33 cellular contexts compared by ENCODE assay signal in genomic region chr11:103964390-103964789, GRCh38.
A peak's percentile ranks its signal among the peaks of the same experiment; 100 is the strongest.
DNase-seq lines count a peak whose midpoint lies in the region; ATAC-seq and TF ChIP-seq lines count a peak whose summit lies in the region.
"Had no signal": no experiment of that assay in that cellular context is flagged by ENCODE, and none has a peak within 500 bp of the region (broad histone marks: within the 10 kb centered on the region; RNA-seq: fewer than 3 reads in every experiment).

No MANE protein-coding gene starts in this region.

- RAD21 ChIA-PET in HCT116 (lab: Charles Lee; ENCODE audit: low non-redundant PET in 1 of 2, low total read pairs in 2 of 2, uncharacterized antibody in 2 of 2, unreplicated experiment in 2 of 2), result no interaction called here

- H3K9me3 ChIP-seq in HCT116 (ENCODE audit: control insufficient read depth in 1 of 2, insufficient read depth in 1 of 2, low read depth in 1 of 2, low read length in 2 of 2), result no peaks in the 10 kb centered on the region
- H3K9me3 ChIP-seq: BLaER1, colonic mucosa, SJSA1, thoracic aorta had no signal

- H3K4me1 Mint-ChIP-seq in WTC11 (peaks cover 5% of the 10 kb centered on the region), neural crest cell (no peaks in the 10 kb centered on the region)
- H3K4me1 Mint-ChIP-seq: activated T-helper 17 cell treated with anti-CD3 and anti-CD28 coated beads, Interleukin-2, amount 50 U/mL, for 72 hours had no signal

- H3K4me3 Mint-ChIP-seq in WTC11 (no peak overlapping the region), neural crest cell (no peak overlapping the region)
- H3K4me3 Mint-ChIP-seq: activated T-helper 17 cell treated with anti-CD3 and anti-CD28 coated beads, Interleukin-2, amount 50 U/mL, for 72 hours; stimulated activated naive CD8-positive, alpha-beta T cell treated with anti-CD3 and anti-CD28 coated beads, Interleukin-15, Interleukin-2, amounts not matched to agents 100 ng/mL and 50 ng/mL, for 24 hours had no signal

- H3K4me3 ChIP-seq in GM06990 (replicated peaks; ENCODE audit: low read depth, low read length) (no peak overlapping the region), HCT116 (replicated peaks in 1 of 2; ENCODE audit: low read depth in 1 of 2, low read length in 2 of 2) (no peak overlapping the region)
- H3K4me3 ChIP-seq: BLaER1, colonic mucosa, SJSA1, smooth muscle cell, thoracic aorta had no signal

- no peak overlapping the region for H3K27ac ChIP-seq in HCT116 (ENCODE audit: low read depth, low read length)
- H3K27ac ChIP-seq: BLaER1, colonic mucosa, RWPE1, SJSA1, thoracic aorta, VCaP had no signal

- H3K79me2 ChIP-seq in HCT116 (ENCODE audit: insufficient read depth, low read length), result no peaks in the 10 kb centered on the region

- no peaks in the 10 kb centered on the region for H3K9me2 ChIP-seq in HCT116 (ENCODE audit: insufficient read depth)

- POLR2A ChIA-PET in HCT116 (lab: Charles Lee) (no interaction called here), WTC11 (lab: Charles Lee) (no interaction called here)

- no peak overlapping the region for H2AFZ ChIP-seq in HCT116 (ENCODE audit: low read depth, low read length, poor library complexity, severe bottlenecking)

- no peaks in the 10 kb centered on the region for H3K4me1 ChIP-seq in HCT116 (ENCODE audit: control insufficient read depth in 1 of 2, insufficient read depth in 2 of 2, low read length in 2 of 2)
- H3K4me1 ChIP-seq: colonic mucosa had no signal

- H3K4me2 ChIP-seq in HCT116 (ENCODE audit: low read length), result no peak overlapping the region
- H3K4me2 ChIP-seq: BLaER1, smooth muscle cell had no signal

- H3K27me3 Mint-ChIP-seq in WTC11 (ENCODE audit: low read depth) (no peaks in the 10 kb centered on the region), neural crest cell (ENCODE audit: low read depth) (no peaks in the 10 kb centered on the region)
- H3K27me3 Mint-ChIP-seq: activated T-helper 17 cell treated with anti-CD3 and anti-CD28 coated beads, Interleukin-2, amount 50 U/mL, for 72 hours; stimulated activated naive CD8-positive, alpha-beta T cell treated with anti-CD3 and anti-CD28 coated beads, Interleukin-15, Interleukin-2, amounts not matched to agents 100 ng/mL and 50 ng/mL, for 24 hours had no signal

- ATAC-seq in HCT116, result peak; percentile 60; the same call in 1 of the 2 replicates
- ATAC-seq in WTC11, result peak; percentile 69
- no peak for ATAC-seq in GM18502 (IDR thresholded peaks at IDR 0.05; ENCODE audit: poor library complexity, unreplicated experiment)
- ATAC-seq in HG03039 (IDR thresholded peaks at IDR 0.05; ENCODE audit: unreplicated experiment), result no peak
- ATAC-seq: activated T-helper 17 cell treated with anti-CD3 and anti-CD28 coated beads, Interleukin-2, amount 50 U/mL, for 72 hours; left ventricle myocardium superior; right cardiac atrium had no signal

- H3K9me3 Mint-ChIP-seq in WTC11, result peaks cover 15% of the 10 kb centered on the region
- H3K9me3 Mint-ChIP-seq in neural crest cell, result no peaks in the 10 kb centered on the region
- H3K9me3 Mint-ChIP-seq: activated T-helper 17 cell treated with anti-CD3 and anti-CD28 coated beads, Interleukin-2, amount 50 U/mL, for 72 hours; stimulated activated naive CD8-positive, alpha-beta T cell treated with anti-CD3 and anti-CD28 coated beads, Interleukin-15, Interleukin-2, amounts not matched to agents 100 ng/mL and 50 ng/mL, for 24 hours had no signal

- no peaks in the 10 kb centered on the region for H4K20me1 ChIP-seq in HCT116 (ENCODE audit: insufficient read depth)
- H4K20me1 ChIP-seq: BLaER1 had no signal

- TF ChIP-seq RAD21 in HCT116 (IDR thresholded peaks at IDR 0.05; ENCODE audit: low read depth), result no peak

- no TSS peak for BruUV-seq in HCT116 (replicated peaks; lab: Mats Ljungman, UMichigan)

- no peak overlapping the region for H3K9ac ChIP-seq in HCT116 (ENCODE audit: low read length)
- H3K9ac ChIP-seq: BLaER1 had no signal

- CTCF ChIA-PET in HCT116 (lab: Charles Lee) (interaction anchor here (1.5 kb wide), 1 partner anchor 12 kb away, joined by 4 read pairs; no protein-coding TSS in a partner anchor), WTC11 (lab: Charles Lee) (no interaction called here)

- H3K27me3 ChIP-seq in GM06990 (replicated peaks; ENCODE audit: control insufficient read depth, insufficient read depth, low read length), result no peaks in the 10 kb centered on the region
- no peaks in the 10 kb centered on the region for H3K27me3 ChIP-seq in HCT116 (ENCODE audit: insufficient read depth, low read length)
- H3K27me3 ChIP-seq: BLaER1, colonic mucosa, SJSA1 had no signal

- intact Hi-C loops in HCT116 (cut with micrococcal nuclease), result no loop called here

- no peak overlapping the region for H3K27ac Mint-ChIP-seq in WTC11
- no peak overlapping the region for H3K27ac Mint-ChIP-seq in neural crest cell (ENCODE audit: unreplicated experiment)
- H3K27ac Mint-ChIP-seq: activated T-helper 17 cell treated with anti-CD3 and anti-CD28 coated beads, Interleukin-2, amount 50 U/mL, for 72 hours; stimulated activated naive CD8-positive, alpha-beta T cell treated with anti-CD3 and anti-CD28 coated beads, Interleukin-15, Interleukin-2, amounts not matched to agents 100 ng/mL and 50 ng/mL, for 24 hours had no signal

- DNase-seq in GM06990 (ENCODE audit: extremely low read depth, insufficient read length) (no peak), HCT116 (ENCODE audit: low read depth, low spot score) (no peak), WTC11 (ENCODE audit: low spot score) (no peak), neural crest cell (ENCODE audit: low read depth, low spot score) (no peak)
- no peak for DNase-seq in effector CD4-positive, alpha-beta T cell
- DNase-seq: ACHN; activated CD4-positive, alpha-beta T cell treated with anti-CD3 and anti-CD28 coated beads for 48 hours; activated naive CD4-positive, alpha-beta T cell treated with anti-CD3 and anti-CD28 coated beads, Interleukin-2, amount 50 U/mL, for 16 hours; amniotic stem cell; colonic mucosa; effector CD8-positive, alpha-beta T cell; erythroblast; head of caudate nucleus; islet precursor cell; left ventricle myocardium superior; NCI-H146; NCI-H446; NCI-H748 treated with DMSO at 0.1 percent for 48 hours; posterior cingulate gyrus; right cardiac atrium; stimulated activated CD4-positive, alpha-beta T cell treated with anti-CD3 and anti-CD28 coated beads, Interleukin-2, amount 100 ng/mL, for 24 hours; stimulated activated CD8-positive, alpha-beta memory T cell treated with anti-CD3 and anti-CD28 coated beads, Interleukin-4, amount 100 ng/mL, for 48 hours; T1000 had no signal

- H3K36me3 ChIP-seq in GM06990 (ENCODE audit: control insufficient read depth, insufficient read depth, low read length), result no peaks in the 10 kb centered on the region
- H3K36me3 ChIP-seq in HCT116 (ENCODE audit: control insufficient read depth in 1 of 2, insufficient read depth in 2 of 2, low read length in 2 of 2), result no peaks in the 10 kb centered on the region
- H3K36me3 ChIP-seq: BLaER1, colonic mucosa, SJSA1, thoracic aorta had no signal

- no peak for TF ChIP-seq POLR2A in HCT116 (IDR thresholded peaks at IDR 0.05; ENCODE audit: borderline replicate concordance, extremely low read depth, insufficient read depth, insufficient read length)

- H3K36me3 Mint-ChIP-seq in WTC11, result peaks cover 4% of the 10 kb centered on the region; the same call in 1 of the 2 replicates
- no peaks in the 10 kb centered on the region for H3K36me3 Mint-ChIP-seq in neural crest cell (ENCODE audit: low read depth)

- TF ChIP-seq CTCF in GM06990 (IDR thresholded peaks at IDR 0.05; ENCODE audit: insufficient read depth, low read length, poor library complexity, severe bottlenecking), result peak; percentile 18
- TF ChIP-seq CTCF in HCT116 (IDR thresholded peaks at IDR 0.05 in 2 of 3, conservative IDR thresholded peaks at IDR 0.05 in 1 of 3; ENCODE audit: borderline replicate concordance in 1 of 3, insufficient read depth in 1 of 3, low read depth in 2 of 3, low read length in 2 of 3), result peak in 2 of 3 experiments; percentile 28 to 31; a peak in 1 of 6 replicates
- no peak for TF ChIP-seq CTCF in WTC11 (IDR thresholded peaks at IDR 0.05)
- TF ChIP-seq CTCF in neural crest cell (conservative IDR thresholded peaks at IDR 0.05), result peak; percentile 19

TF ChIP-seq in HCT116, 20 proteins besides CTCF, POLR2A, EP300 and RAD21 (continues in another document):
- TF ChIP-seq FOSL1 (IDR thresholded peaks at IDR 0.05; ENCODE audit: low read depth), result no peak
- no peak for TF ChIP-seq SIN3A (IDR thresholded peaks at IDR 0.05; ENCODE audit: low read depth)

TF ChIP-seq in WTC11, 78 proteins besides CTCF, POLR2A, EP300 and RAD21 (continues in another document):
- TF ChIP-seq PRDM15 (CRISPR knock-in tag; IDR thresholded peaks at IDR 0.05), result no peak
- TF ChIP-seq ZNF219 (CRISPR knock-in tag; IDR thresholded peaks at IDR 0.05; ENCODE audit: borderline replicate concordance), result no peak

Comparison
In these comparisons a context has a peak if more than half of its experiments do, and no peak if none do; other contexts are left out.
1. ATAC-seq: peak in HCT116 (single experiment) and WTC11 (single experiment); none in GM18502 (single experiment) and HG03039 (single experiment).